ENCODE assay signal across 8 cellular contexts in genomic region chr13:24747248-24748151, GRCh38. TPM values are rescaled to one million over a fixed set of nuclear protein-coding genes. Genes with fewer than 3 reads are reported as not detected.
A peak's percentile ranks its signal among the peaks of the same experiment; 100 is the strongest.
DNase-seq lines count a peak whose midpoint lies in the region; ATAC-seq and TF ChIP-seq lines count a peak whose summit lies in the region.

No MANE protein-coding gene starts in this region.

- H3K27me3 ChIP-seq in AG04450 (ENCODE audit: control insufficient read depth, insufficient read depth, low read length) (peaks cover 22% of the 10 kb centered on the region), GM23338 (ENCODE audit: insufficient read depth) (peaks cover 85% of the 10 kb centered on the region), suprapubic skin (peaks cover 66% of the 10 kb centered on the region), tibial artery (peaks cover 0 to 44% of the 10 kb centered on the region in 2 donors)

- H3K79me2 ChIP-seq in GM23338 (replicated peaks; ENCODE audit: insufficient read depth) = no peaks in the 10 kb centered on the region

- H3K27ac ChIP-seq in AG04450 (ENCODE audit: low read depth, low read length) (no peak overlapping the region), GM23338 (ENCODE audit: low read depth) (no peak overlapping the region), suprapubic skin (no peak overlapping the region), tibial artery (no peak overlapping the region)

- no peaks in the 10 kb centered on the region for H3F3A ChIP-seq in GM23338 (replicated peaks; ENCODE audit: low read depth)

- peak overlapping the region; percentile 92 for H3K4me2 ChIP-seq in GM23338

- WGBS in suprapubic skin = 4% methylated on average over 25 of the region's 68 CpGs

- peaks cover 71% of the 10 kb centered on the region for H3K27me3 Mint-ChIP-seq in GM23338 (ENCODE audit: insufficient read depth, low read depth, poor library complexity)
- peaks cover 70% of the 10 kb centered on the region for H3K27me3 Mint-ChIP-seq in activated T-cell treated with anti-CD3 and anti-CD28 coated beads, Interleukin-2, amount 50 U/mL, for 72 hours (ENCODE audit: low read depth)

- H3K4me3 ChIP-seq in AG04450 (ENCODE audit: low read depth, low read length) = peak overlapping the region; percentile 31; the same call in 1 of the 2 replicates
- peak overlapping the region; percentile 60 for H3K4me3 ChIP-seq in GM23338
- peak overlapping the region; percentile 42 for H3K4me3 ChIP-seq in suprapubic skin
- peak overlapping the region in 1 of 2 donors; percentile 26 for H3K4me3 ChIP-seq in tibial artery

- H2AFZ ChIP-seq in GM23338 = peak overlapping the region; percentile 95

- POLR2A ChIA-PET in AG04450 (lab: Yijun Ruan, JAX) = no interaction called here

- H3K4me1 Mint-ChIP-seq in GM23338 = peaks cover 18% of the 10 kb centered on the region
- peaks cover 6% of the 10 kb centered on the region for H3K4me1 Mint-ChIP-seq in activated T-cell treated with anti-CD3 and anti-CD28 coated beads, Interleukin-2, amount 50 U/mL, for 72 hours (ENCODE audit: low read depth)

- H3K4me3 Mint-ChIP-seq in GM23338 = peak overlapping the region; percentile 80
- peak overlapping the region; percentile 82 to 88 for H3K4me3 Mint-ChIP-seq in activated T-cell treated with anti-CD3 and anti-CD28 coated beads, Interleukin-2, amount 50 U/mL, for 72 hours

- no peaks in the 10 kb centered on the region for H3K9me3 ChIP-seq in AG04450 (ENCODE audit: control insufficient read depth, insufficient read depth, low read length)
- no peaks in the 10 kb centered on the region for H3K9me3 ChIP-seq in suprapubic skin
- no peaks in the 10 kb centered on the region for H3K9me3 ChIP-seq in tibial artery

- peaks cover 7% of the 10 kb centered on the region; the same call in 2 of the 3 replicates for H3K9me3 Mint-ChIP-seq in GM23338
- no peaks in the 10 kb centered on the region for H3K9me3 Mint-ChIP-seq in activated T-cell treated with anti-CD3 and anti-CD28 coated beads, Interleukin-2, amount 50 U/mL, for 72 hours

- no peaks in the 10 kb centered on the region for H3K36me3 Mint-ChIP-seq in GM23338 (ENCODE audit: low read depth)
- H3K36me3 Mint-ChIP-seq in activated T-cell treated with anti-CD3 and anti-CD28 coated beads, Interleukin-2, amount 50 U/mL, for 72 hours (ENCODE audit: insufficient read depth in 2 of 2) = no peaks in the 10 kb centered on the region

- ATAC-seq in GM23338 (peak; percentile 53), GM19023 (IDR thresholded peaks at IDR 0.05; ENCODE audit: unreplicated experiment) (no peak)
- peak; percentile 71 for ATAC-seq in activated T-cell treated with anti-CD3 and anti-CD28 coated beads, Interleukin-2, amount 50 U/mL, for 72 hours (replicated peaks in 1 of 2)

- TF ChIP-seq EP300 in suprapubic skin (IDR thresholded peaks at IDR 0.05) = no peak

- CTCF ChIA-PET in AG04450 (lab: Charles Lee) = interaction anchor here (0.8 kb wide), 1 partner anchor 367 kb away, joined by 3 read pairs; no protein-coding TSS in a partner anchor

- H3K36me3 ChIP-seq in GM23338 (ENCODE audit: insufficient read depth) = no peaks in the 10 kb centered on the region
- no peaks in the 10 kb centered on the region for H3K36me3 ChIP-seq in suprapubic skin
- H3K36me3 ChIP-seq in tibial artery = no peaks in the 10 kb centered on the region

- TF ChIP-seq POLR2A in suprapubic skin (IDR thresholded peaks at IDR 0.05) = no peak

- no peak for TF ChIP-seq CTCF in AG04450 (IDR thresholded peaks at IDR 0.05; ENCODE audit: low read depth, low read length)
- no peak for TF ChIP-seq CTCF in GM23338 (conservative IDR thresholded peaks at IDR 0.05; ENCODE audit: low read depth in 2 of 2)
- TF ChIP-seq CTCF in suprapubic skin (IDR thresholded peaks at IDR 0.05) = no peak
- TF ChIP-seq CTCF in tibial artery (IDR thresholded peaks at IDR 0.05) = no peak

- H4K20me1 ChIP-seq in GM23338 (replicated peaks; ENCODE audit: insufficient read depth) = no peaks in the 10 kb centered on the region

- peaks cover 3% of the 10 kb centered on the region for H3K4me1 ChIP-seq in GM23338 (ENCODE audit: insufficient read depth)
- H3K4me1 ChIP-seq in suprapubic skin = peaks cover 18% of the 10 kb centered on the region
- H3K4me1 ChIP-seq in tibial artery = peaks cover 0 to 25% (median 19%) of the 10 kb centered on the region in 4 donors

- no peaks in the 10 kb centered on the region for H3K9me2 ChIP-seq in GM23338 (ENCODE audit: insufficient read depth)

- DNase-seq in AG04450 (ENCODE audit: low read depth, low spot score) (no peak), GM23338 (ENCODE audit: low spot score) (peak; percentile 79), iris pigment epithelial cell (ENCODE audit: low read depth) (peak; percentile 40), suprapubic skin (ENCODE audit: low spot score in 2 of 2) (no peak), tibial artery (no peak), NOMO-1 treated with dmso at 0.1 percent for 144 hours (lab: John Stamatoyannopoulos, UW; ENCODE audit: unreplicated experiment) (no peak)
- peak; percentile 32 to 44 for DNase-seq in activated T-cell treated with anti-CD3 and anti-CD28 coated beads, Interleukin-2, amount 50 U/mL, for 72 hours

- intact Hi-C loops in tibial artery (cut with DNase I; ENCODE audit: low total_unique reads) = no loop called here

- no peak overlapping the region for H3K27ac Mint-ChIP-seq in GM23338
- no peak overlapping the region for H3K27ac Mint-ChIP-seq in activated T-cell treated with anti-CD3 and anti-CD28 coated beads, Interleukin-2, amount 50 U/mL, for 72 hours

TF ChIP-seq in GM23338, 12 proteins besides CTCF, POLR2A, EP300 and RAD21:
- no peak for TF ChIP-seq ZNF331 (CRISPR knock-in tag; IDR thresholded peaks at IDR 0.05; ENCODE audit: low read depth)
- no peak for TF ChIP-seq REST (IDR thresholded peaks at IDR 0.05; ENCODE audit: unreplicated experiment)
- peak; percentile 77 for TF ChIP-seq EZH2 (IDR thresholded peaks at IDR 0.05; ENCODE audit: low read depth, unreplicated experiment)
- TF ChIP-seq POLR2AphosphoS5 (IDR thresholded peaks at IDR 0.05; ENCODE audit: low read depth) = no peak
- no peak for TF ChIP-seq ZNF114 (CRISPR knock-in tag; IDR thresholded peaks at IDR 0.05)
- TF ChIP-seq ETS1 (IDR thresholded peaks at IDR 0.05) = no peak
TF ChIP-seq in GM23338: peak in this region for 1.

RNA-seq across cellular contexts. Expression of gene RNF17, which starts 16.5 kb away (rescaled TPM):
- polyA plus RNA-seq in AG04450 (2011; rRNA removed) (0.04 and 0.05 TPM in 2 replicates), GM23338 (2016; fragmentation: Nextera tagmentation; extraction: Ambion mirVana) (0.16 TPM in 1 of 2 replicates, not detected in the other)
- polyA minus RNA-seq in AG04450 (2011; rRNA and poly(A)+ RNA removed) = 0.26 TPM in 1 of 2 replicates, not detected in the other
- not detected in 2 replicates for total RNA-seq in GM23338 (2014; rRNA removed; shearing (Covaris generic))
- total RNA-seq in activated T-cell treated with anti-CD3 and anti-CD28 coated beads, Interleukin-2, amount 50 U/mL, for 72 hours = under 1 TPM in 1 of 2 donors, not detected in 1; 0.65 TPM
- total RNA-seq in suprapubic skin = not detected

Comparison
In these comparisons a context has a peak if more than half of its experiments do, and no peak if none do; other contexts are left out.
1. DNase-seq: peak in GM23338 (single experiment), activated T-cell treated with anti-CD3 and anti-CD28 coated beads, Interleukin-2, amount 50 U/mL, for 72 hours (2 of 2) and iris pigment epithelial cell (single experiment); none in AG04450 (single experiment), suprapubic skin (0 of 2), tibial artery (0 of 2) and NOMO-1 treated with dmso at 0.1 percent for 144 hours (single experiment).